Comparison of ENCODE assay signal across 1 cellular context in genomic region chr1:45205910-45206721, GRCh38.
TF ChIP-seq lines count a peak whose summit lies in the region.

Gene ZSWIM5, minus strand, starts transcription at chr1:45206605. Its CDS starts 255 bp downstream, at chr1:45206350.

TF ChIP-seq in K562, 482 proteins besides CTCF, POLR2A, EP300 and RAD21 (continued from another document and continues in another):
- no peak for TF ChIP-seq ZNF609 (CRISPR knock-in tag; IDR thresholded peaks at IDR 0.05; ENCODE audit: borderline replicate concordance)
- 0 out of 2 replicates have a peak, but pooled peaks have one; percentile 35 for TF ChIP-seq MECOM (CRISPR knock-in tag; IDR thresholded peaks at IDR 0.05)
- no peak for TF ChIP-seq NR2C2 (CRISPR knock-in tag; IDR thresholded peaks at IDR 0.05)
- no peak for TF ChIP-seq NR2C2 (tag; IDR thresholded peaks at IDR 0.05)
- no peak for TF ChIP-seq POLR2AphosphoS5 (IDR thresholded peaks at IDR 0.05; ENCODE audit: control insufficient read depth, insufficient read depth, low read depth, low read length)
- TF ChIP-seq KAT7 (CRISPR knock-in tag; IDR thresholded peaks at IDR 0.05; ENCODE audit: borderline replicate concordance): no peak
- no peak for TF ChIP-seq ZNF239 (CRISPR knock-in tag; IDR thresholded peaks at IDR 0.05)
- no peak for TF ChIP-seq TBP (optimal IDR thresholded peaks at IDR 0.05; ENCODE audit: low read depth, low read length)
- peak; percentile 69; the same call in 1 of the 2 replicates for TF ChIP-seq ZNF584 (CRISPR knock-in tag; IDR thresholded peaks at IDR 0.05; ENCODE audit: low read depth)
- TF ChIP-seq IFI16 (CRISPR knock-in tag; IDR thresholded peaks at IDR 0.05): no peak
- TF ChIP-seq TEAD2 (tag; IDR thresholded peaks at IDR 0.05): no peak
- no peak for TF ChIP-seq ZNF347 (CRISPR knock-in tag; IDR thresholded peaks at IDR 0.05; ENCODE audit: low read depth)
- TF ChIP-seq NR4A1 (CRISPR knock-in tag; IDR thresholded peaks at IDR 0.05): no peak
- peak; percentile 83 for TF ChIP-seq NR4A1 (tag; IDR thresholded peaks at IDR 0.05)
- TF ChIP-seq MAFK (IDR thresholded peaks at IDR 0.05; ENCODE audit: low read length): no peak
- TF ChIP-seq ZNF583 (CRISPR knock-in tag; IDR thresholded peaks at IDR 0.05): 0 out of 2 replicates have a peak, but pooled peaks have one; percentile 38
- no peak for TF ChIP-seq NEUROD1 (IDR thresholded peaks at IDR 0.05; ENCODE audit: borderline replicate concordance, low read depth, low read length, partially characterized antibody)
- TF ChIP-seq NFRKB (IDR thresholded peaks at IDR 0.05; ENCODE audit: low read depth): no peak
- no peak for TF ChIP-seq BCOR (IDR thresholded peaks at IDR 0.05)
- TF ChIP-seq NONO (IDR thresholded peaks at IDR 0.05; ENCODE audit: low read depth in 2 of 2, low read length in 1 of 2): peak in 1 of 2 experiments; percentile 83; a peak in 2 of 4 replicates
- no peak for TF ChIP-seq EWSR1 (IDR thresholded peaks at IDR 0.05; ENCODE audit: borderline replicate concordance, low read depth, partially characterized antibody)
- no peak for TF ChIP-seq TOE1 (IDR thresholded peaks at IDR 0.05; ENCODE audit: borderline replicate concordance)
- TF ChIP-seq TOE1 (CRISPR knock-in tag; IDR thresholded peaks at IDR 0.05; ENCODE audit: borderline replicate concordance, low read depth): no peak
- no peak for TF ChIP-seq ETS2 (tag; IDR thresholded peaks at IDR 0.05; ENCODE audit: borderline replicate concordance, poor library complexity, severe bottlenecking)
- no peak for TF ChIP-seq ZNF311 (CRISPR knock-in tag; IDR thresholded peaks at IDR 0.05)
- TF ChIP-seq MGA (IDR thresholded peaks at IDR 0.05): peak; percentile 89
- no peak for TF ChIP-seq ZSCAN29 (IDR thresholded peaks at IDR 0.05)
- TF ChIP-seq ERF (CRISPR knock-in tag; IDR thresholded peaks at IDR 0.05): 0 out of 2 replicates have a peak, but pooled peaks have one; percentile 47
- no peak for TF ChIP-seq ZNF785 (CRISPR knock-in tag; IDR thresholded peaks at IDR 0.05)
- TF ChIP-seq ZBTB12 (CRISPR knock-in tag; IDR thresholded peaks at IDR 0.05): no peak
- 0 out of 2 replicates have a peak, but pooled peaks have one; percentile 20 for TF ChIP-seq E2F3 (CRISPR knock-in tag; IDR thresholded peaks at IDR 0.05)
- no peak for TF ChIP-seq RBM15 (IDR thresholded peaks at IDR 0.05; ENCODE audit: insufficient read depth, low read length)
- TF ChIP-seq TRIM24 (IDR thresholded peaks at IDR 0.05): no peak
- no peak for TF ChIP-seq HNRNPH1 (optimal IDR thresholded peaks at IDR 0.05; ENCODE audit: low read depth, low read length)
- TF ChIP-seq DMBX1 (CRISPR knock-in tag; IDR thresholded peaks at IDR 0.05; ENCODE audit: borderline replicate concordance): peak; percentile 56; the same call in 1 of the 2 replicates
- TF ChIP-seq ELF2 (CRISPR knock-in tag; IDR thresholded peaks at IDR 0.05): no peak
- no peak for TF ChIP-seq ETV1 (tag; conservative IDR thresholded peaks at IDR 0.05; ENCODE audit: low read depth)
- TF ChIP-seq CHCHD3 (CRISPR knock-in tag; IDR thresholded peaks at IDR 0.05): no peak
- peak; percentile 50 for TF ChIP-seq RBFOX2 (IDR thresholded peaks at IDR 0.05; ENCODE audit: low read depth, low read length)
- no peak for TF ChIP-seq MYBL2 (IDR thresholded peaks at IDR 0.05; ENCODE audit: low read depth)
- TF ChIP-seq MYBL2 (CRISPR knock-in tag; IDR thresholded peaks at IDR 0.05; ENCODE audit: borderline replicate concordance): no peak
- peak; percentile 72 for TF ChIP-seq POLR2G (IDR thresholded peaks at IDR 0.05; ENCODE audit: low read depth, low read length)
- peak; percentile 45; the same call in 1 of the 2 replicates for TF ChIP-seq SIN3B (IDR thresholded peaks at IDR 0.05; ENCODE audit: low read depth)
- no peak for TF ChIP-seq PYGO2 (tag; IDR thresholded peaks at IDR 0.05)
- 0 out of 2 replicates have a peak, but pooled peaks have one; percentile 23 for TF ChIP-seq NCOA6 (IDR thresholded peaks at IDR 0.05)
- peak; percentile 93 for TF ChIP-seq L3MBTL2 (IDR thresholded peaks at IDR 0.05)
- TF ChIP-seq ZNF280B (CRISPR knock-in tag; IDR thresholded peaks at IDR 0.05): no peak
- TF ChIP-seq MNT (conservative IDR thresholded peaks at IDR 0.05): no peak
- TF ChIP-seq MAFG (tag; conservative IDR thresholded peaks at IDR 0.05): no peak
- TF ChIP-seq ZNF165 (CRISPR knock-in tag; IDR thresholded peaks at IDR 0.05; ENCODE audit: borderline replicate concordance): no peak; the same call in 1 of the 2 replicates
